1 cellular context compared by ENCODE assay signal in genomic region chr14:89813485-89814080, GRCh38.
TF ChIP-seq lines count a peak whose summit lies in the region.

No MANE protein-coding gene starts in this region.

TF ChIP-seq in GM23338, 12 proteins besides CTCF, POLR2A, EP300 and RAD21 (continued from another document):
- TF ChIP-seq ZNF462 (CRISPR knock-in tag; IDR thresholded peaks at IDR 0.05) (no peak), EZH2 (IDR thresholded peaks at IDR 0.05; ENCODE audit: low read depth, unreplicated experiment) (no peak), NANOG (IDR thresholded peaks at IDR 0.05; ENCODE audit: borderline replicate concordance) (no peak), ZNF331 (CRISPR knock-in tag; IDR thresholded peaks at IDR 0.05; ENCODE audit: low read depth) (no peak), JUNB (IDR thresholded peaks at IDR 0.05; ENCODE audit: unreplicated experiment) (no peak)
